19 cellular contexts compared by ENCODE assay signal in the genomic region with DNA sequence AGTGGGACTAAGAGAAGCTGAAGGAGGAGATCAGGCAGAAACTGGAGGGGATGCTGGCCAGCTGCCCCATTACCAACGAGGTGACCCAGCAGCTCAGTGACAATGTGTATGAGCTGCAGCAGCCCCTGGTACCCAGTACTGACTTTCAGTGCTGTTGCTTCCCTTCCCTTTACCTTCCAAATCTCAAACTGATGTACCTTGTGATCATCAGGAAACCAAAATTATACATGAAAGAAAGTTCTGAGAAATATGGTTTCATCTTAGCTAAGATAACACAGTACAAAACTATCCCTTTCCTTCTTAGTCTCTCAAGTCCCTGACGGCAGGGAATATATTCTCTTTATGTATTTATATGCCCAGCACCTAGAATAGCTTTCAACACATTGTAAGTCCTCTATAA. TPM values are rescaled to one million over a fixed set of nuclear protein-coding genes. Genes with fewer than 3 reads are reported as not detected.
A peak's percentile ranks its signal among the peaks of the same experiment; 100 is the strongest.
DNase-seq lines count a peak whose midpoint lies in the region; ATAC-seq lines count a peak whose summit lies in the region.
"Had no signal": no experiment of that assay in that cellular context is flagged by ENCODE, and none has a peak within 500 bp of the region (broad histone marks: within the 10 kb centered on the region; RNA-seq: fewer than 3 reads in every experiment).

No MANE protein-coding gene starts in this region.

- H3K27me3 ChIP-seq in trophoblast cell (ENCODE audit: insufficient read depth, low read length) = no peaks in the 10 kb centered on the region
- H3K27me3 ChIP-seq: BLaER1 had no signal

- no peaks in the 10 kb centered on the region for H3K36me3 ChIP-seq in trophoblast cell (ENCODE audit: control insufficient read depth in 1 of 2, insufficient read depth in 2 of 2, low read length in 2 of 2)
- H3K36me3 ChIP-seq: BLaER1, HAP-1 had no signal

- POLR2A ChIA-PET in activated naive CD8-positive, alpha-beta T cell treated with anti-CD3 and anti-CD28 coated beads, Interleukin-2, amount 10 ng/mL, durations not matched to agents 7 days and 5 days (lab: Charles Lee) = interaction anchor here (1.2 kb wide), 1 partner anchor 14 kb away, joined by 3 read pairs; no protein-coding TSS in a partner anchor
- POLR2A ChIA-PET in T-cell (lab: Charles Lee) = interaction anchor here in 1 of 2 donors (0.6 to 1.3 kb wide), 2 partner anchors 12 to 23 kb away, joined by 4 to 8 read pairs; no protein-coding TSS in a partner anchor

- H3K27me3 Mint-ChIP-seq in activated naive CD8-positive, alpha-beta T cell treated with anti-CD3 and anti-CD28 coated beads, Interleukin-2, amount 10 ng/mL, durations not matched to agents 7 days and 5 days = peaks cover 5% of the 10 kb centered on the region
- peaks cover 4% of the 10 kb centered on the region for H3K27me3 Mint-ChIP-seq in activated naive CD8-positive, alpha-beta T cell treated with anti-CD3 and anti-CD28 coated beads for 36 hours
- peaks cover 0 to 1% of the 10 kb centered on the region in 2 donors for H3K27me3 Mint-ChIP-seq in T-cell

- no peak overlapping the region for H2BK5ac ChIP-seq in trophoblast cell (ENCODE audit: low read depth, low read length, poor library complexity)

- H3K18ac ChIP-seq in trophoblast cell (ENCODE audit: low read length) = no peak overlapping the region

- ATAC-seq in activated naive CD8-positive, alpha-beta T cell treated with anti-CD3 and anti-CD28 coated beads, Interleukin-2, amount 10 ng/mL, durations not matched to agents 7 days and 5 days (ENCODE audit: low read depth) = peak; percentile 47
- ATAC-seq in T-cell (replicated peaks in 1 of 4) = peak in 3 of 4 experiments; percentile 50 to 66 (median 53)
- ATAC-seq: CD8-positive, alpha-beta T cell had no signal

- no peak overlapping the region for H4K8ac ChIP-seq in trophoblast cell (ENCODE audit: low read depth, low read length)

- no peaks in the 10 kb centered on the region for H3K79me1 ChIP-seq in trophoblast cell (ENCODE audit: low read length)

- peak overlapping the region; percentile 81 for H3K23ac ChIP-seq in trophoblast cell (ENCODE audit: low read length)

- no peaks in the 10 kb centered on the region for H3K9me3 ChIP-seq in trophoblast cell (ENCODE audit: insufficient read depth, low read depth, low read length)

- H3K4me3 ChIP-seq in trophoblast cell (ENCODE audit: low read depth, low read length) = no peak overlapping the region
- H3K4me3 ChIP-seq: BLaER1, HAP-1 had no signal

- H3K4me3 Mint-ChIP-seq in activated naive CD8-positive, alpha-beta T cell treated with anti-CD3 and anti-CD28 coated beads, Interleukin-2, amount 10 ng/mL, durations not matched to agents 7 days and 5 days = no peak overlapping the region
- no peak overlapping the region for H3K4me3 Mint-ChIP-seq in activated naive CD8-positive, alpha-beta T cell treated with anti-CD3 and anti-CD28 coated beads for 36 hours
- no peak overlapping the region for H3K4me3 Mint-ChIP-seq in T-cell
- H3K4me3 Mint-ChIP-seq: B cell; CD4-positive, CD25-positive, alpha-beta regulatory T cell; CD8-positive, alpha-beta T cell; HFFc6 had no signal

- no peaks in the 10 kb centered on the region for H3K4me1 ChIP-seq in trophoblast cell (ENCODE audit: control insufficient read depth in 1 of 2, insufficient read depth in 2 of 2, low read length in 2 of 2)
- H3K4me1 ChIP-seq: BLaER1, HAP-1 had no signal

- no peaks in the 10 kb centered on the region for H3K79me2 ChIP-seq in trophoblast cell (ENCODE audit: control insufficient read depth, insufficient read depth, low read length, poor library complexity)

- H3K36me3 Mint-ChIP-seq in activated naive CD8-positive, alpha-beta T cell treated with anti-CD3 and anti-CD28 coated beads, Interleukin-2, amount 10 ng/mL, durations not matched to agents 7 days and 5 days = peaks cover 1% of the 10 kb centered on the region
- peaks cover 10% of the 10 kb centered on the region for H3K36me3 Mint-ChIP-seq in activated naive CD8-positive, alpha-beta T cell treated with anti-CD3 and anti-CD28 coated beads for 36 hours
- peaks cover 3% of the 10 kb centered on the region for H3K36me3 Mint-ChIP-seq in T-cell
- H3K36me3 Mint-ChIP-seq: CD4-positive, CD25-positive, alpha-beta regulatory T cell; CD8-positive, alpha-beta T cell had no signal

- no peak overlapping the region for H2BK12ac ChIP-seq in trophoblast cell (ENCODE audit: low read length)

- no peak overlapping the region for H2BK120ac ChIP-seq in trophoblast cell (ENCODE audit: insufficient read depth, low read length, poor library complexity)

- DNase-seq in activated naive CD8-positive, alpha-beta T cell treated with anti-CD3 and anti-CD28 coated beads, Interleukin-2, amount 10 ng/mL, durations not matched to agents 7 days and 5 days = no peak
- DNase-seq in activated naive CD8-positive, alpha-beta T cell treated with anti-CD3 and anti-CD28 coated beads for 36 hours = no peak
- no peak for DNase-seq in T-cell
- no peak for DNase-seq in trophoblast cell
- DNase-seq in NCI-H2107 treated with DMSO at 0.1 percent for 48 hours (lab: John Stamatoyannopoulos, UW; ENCODE audit: unreplicated experiment) = no peak
- DNase-seq in iPS-NIHi11 (ENCODE audit: low spot score) = no peak
- DNase-seq: Caco-2; CD8-positive, alpha-beta T cell; DMS153; DMS79; EL; GDM1; GOT3; HFFc6 had no signal

- H3K4ac ChIP-seq in trophoblast cell (ENCODE audit: low read depth, low read length) = no peak overlapping the region

- H3K9ac ChIP-seq in trophoblast cell (ENCODE audit: low read length) = no peak overlapping the region
- H3K9ac ChIP-seq: BLaER1 had no signal

- no peak overlapping the region for H4K91ac ChIP-seq in trophoblast cell (ENCODE audit: low read depth, low read length)

- no peak overlapping the region for H3K27ac Mint-ChIP-seq in activated naive CD8-positive, alpha-beta T cell treated with anti-CD3 and anti-CD28 coated beads, Interleukin-2, amount 10 ng/mL, durations not matched to agents 7 days and 5 days
- no peak overlapping the region for H3K27ac Mint-ChIP-seq in activated naive CD8-positive, alpha-beta T cell treated with anti-CD3 and anti-CD28 coated beads for 36 hours
- no peak overlapping the region for H3K27ac Mint-ChIP-seq in T-cell
- H3K27ac Mint-ChIP-seq: B cell; CD4-positive, CD25-positive, alpha-beta regulatory T cell; CD8-positive, alpha-beta T cell; HFFc6 had no signal

- H4K12ac ChIP-seq in trophoblast cell (ENCODE audit: low read depth, low read length) = no peak overlapping the region

- no peak overlapping the region for H2AK5ac ChIP-seq in trophoblast cell (ENCODE audit: low read length)

- CTCF ChIA-PET in T-cell (lab: Charles Lee) = no interaction called here

- H3K4me2 ChIP-seq in trophoblast cell (ENCODE audit: low read length) = no peak overlapping the region
- H3K4me2 ChIP-seq: BLaER1 had no signal

- no peak overlapping the region for H3K27ac ChIP-seq in trophoblast cell (ENCODE audit: low read depth, low read length)
- H3K27ac ChIP-seq: BLaER1, C4-2B had no signal

- peaks cover 11% of the 10 kb centered on the region for H3K4me1 Mint-ChIP-seq in activated naive CD8-positive, alpha-beta T cell treated with anti-CD3 and anti-CD28 coated beads, Interleukin-2, amount 10 ng/mL, durations not matched to agents 7 days and 5 days
- H3K4me1 Mint-ChIP-seq in activated naive CD8-positive, alpha-beta T cell treated with anti-CD3 and anti-CD28 coated beads for 36 hours = peaks cover 16% of the 10 kb centered on the region
- H3K4me1 Mint-ChIP-seq in T-cell = peaks cover 10 to 15% (median 12%) of the 10 kb centered on the region in 3 donors
- H3K4me1 Mint-ChIP-seq: B cell had no signal

- peaks cover 10% of the 10 kb centered on the region for H3K9me3 Mint-ChIP-seq in activated naive CD8-positive, alpha-beta T cell treated with anti-CD3 and anti-CD28 coated beads, Interleukin-2, amount 10 ng/mL, durations not matched to agents 7 days and 5 days
- H3K9me3 Mint-ChIP-seq in activated naive CD8-positive, alpha-beta T cell treated with anti-CD3 and anti-CD28 coated beads for 36 hours = peaks cover 16% of the 10 kb centered on the region
- peaks cover 2 to 13% (median 6%) of the 10 kb centered on the region in 3 donors for H3K9me3 Mint-ChIP-seq in T-cell
- H3K9me3 Mint-ChIP-seq: CD8-positive, alpha-beta T cell had no signal

- no peak overlapping the region for H2AFZ ChIP-seq in trophoblast cell (ENCODE audit: insufficient read depth, low read length, poor library complexity)

- no peak overlapping the region for H3K14ac ChIP-seq in trophoblast cell (ENCODE audit: low read length)

- no CpG with 5 or more reads among the region's 2 CpGs for WGBS in trophoblast cell (ENCODE audit: extremely low coverage, insufficient coverage, insufficient read length)

RNA-seq across cellular contexts. Expression of a gene that starts 52.3 kb away (rescaled TPM):
- total RNA-seq in activated naive CD8-positive, alpha-beta T cell treated with anti-CD3 and anti-CD28 coated beads, Interleukin-2, amount 10 ng/mL, durations not matched to agents 7 days and 5 days = 10 to 100 TPM; 11.9 to 12.2 TPM
- 10 to 100 TPM; 20.6 to 21.3 TPM for total RNA-seq in activated naive CD8-positive, alpha-beta T cell treated with anti-CD3 and anti-CD28 coated beads for 36 hours
- 10 to 100 TPM; 11.1 to 20.3 (median 13.6) TPM for total RNA-seq in T-cell
- 20.5 and 21.1 TPM in 2 replicates for polyA plus RNA-seq in trophoblast cell (2013)
